ENCODE assay signal across 20 cellular contexts in genomic region chr12:105262461-105263184, GRCh38. TPM values are rescaled to one million over a fixed set of nuclear protein-coding genes. Genes with fewer than 3 reads are reported as not detected.
A peak's percentile ranks its signal among the peaks of the same experiment; 100 is the strongest.
DNase-seq lines count a peak whose midpoint lies in the region; ATAC-seq and TF ChIP-seq lines count a peak whose summit lies in the region.
"Had no signal": no experiment of that assay in that cellular context is flagged by ENCODE, and none has a peak within 500 bp of the region (broad histone marks: within the 10 kb centered on the region; RNA-seq: fewer than 3 reads in every experiment).

No MANE protein-coding gene starts in this region.

- 71% methylated on average over 6 of the region's 6 CpGs for WGBS in SK-N-SH (ENCODE audit: low lambda C conversion rate)

- H3K9ac ChIP-seq in SK-N-SH: no peak overlapping the region

- TF ChIP-seq RAD21 in SK-N-SH (IDR thresholded peaks at IDR 0.05; ENCODE audit: low read length): no peak

- DNase-seq in SK-N-SH: no peak
- DNase-seq in amniotic epithelial cell (ENCODE audit: low read depth): peak; percentile 18
- peak in 1 of 2 donors; percentile 29 for DNase-seq in foreskin fibroblast
- DNase-seq in SW 1271 (lab: John Stamatoyannopoulos, UW): no peak
- DNase-seq in NOMO-1 treated with DMSO at 0.1 percent for 48 hours (lab: John Stamatoyannopoulos, UW; ENCODE audit: unreplicated experiment): no peak
- DNase-seq in nucleus accumbens (lab: John Stamatoyannopoulos, UW): no peak
- DNase-seq: BE2C; CD4-positive, CD25-positive, alpha-beta regulatory T cell; COR-L47; DMS79; NCI-H1092 treated with DMSO at 0.1 percent for 48 hours; NCI-H1436 treated with DMSO at 0.1 percent for 48 hours; NCI-H2081; NCI-H446 treated with DMSO at 0.1 percent for 48 hours; NCI-H526 treated with DMSO at 0.1 percent for 48 hours had no signal

- POLR2A ChIA-PET in SK-N-SH (lab: Yijun Ruan, JAX): no interaction called here

- no peaks in the 10 kb centered on the region for H3K36me3 ChIP-seq in SK-N-SH (replicated peaks in 1 of 2; ENCODE audit: control insufficient read depth in 1 of 2, insufficient read depth in 2 of 2, low read length in 1 of 2)
- H3K36me3 ChIP-seq: BE2C had no signal

- H3K4me3 ChIP-seq in SK-N-SH (ENCODE audit: low read depth in 2 of 2, low read length in 1 of 2): no peak overlapping the region
- no peak overlapping the region for H3K4me3 ChIP-seq in foreskin fibroblast (ENCODE audit: low read depth in 1 of 2, low read length in 2 of 2)
- H3K4me3 ChIP-seq: K562 had no signal

- H3K79me2 ChIP-seq in SK-N-SH (ENCODE audit: insufficient read depth): no peaks in the 10 kb centered on the region

- peaks cover 0 to 13% of the 10 kb centered on the region in 2 experiments for H3K4me1 ChIP-seq in SK-N-SH (ENCODE audit: control insufficient read depth in 1 of 2, insufficient read depth in 2 of 2, low read depth in 1 of 2, low read length in 1 of 2)
- H3K4me1 ChIP-seq: BE2C had no signal

- no peaks in the 10 kb centered on the region for H3K27me3 ChIP-seq in SK-N-SH (ENCODE audit: insufficient read depth)

- H3F3A ChIP-seq in SK-N-SH (replicated peaks; ENCODE audit: insufficient read depth): peaks cover 11% of the 10 kb centered on the region

- H4K20me1 ChIP-seq in SK-N-SH (ENCODE audit: insufficient read depth): no peaks in the 10 kb centered on the region

- no peaks in the 10 kb centered on the region for H3K9me3 ChIP-seq in SK-N-SH
- H3K9me3 ChIP-seq: BE2C had no signal

- H3K9me2 ChIP-seq in SK-N-SH: no peaks in the 10 kb centered on the region

- no peak for TF ChIP-seq EP300 in SK-N-SH (IDR thresholded peaks at IDR 0.05; ENCODE audit: borderline replicate concordance in 1 of 2, low read depth in 1 of 2, low read length in 1 of 2)

- no peak for TF ChIP-seq CTCF in SK-N-SH (IDR thresholded peaks at IDR 0.05)
- peak; percentile 15 for TF ChIP-seq CTCF in foreskin fibroblast (IDR thresholded peaks at IDR 0.05; ENCODE audit: low read depth, low read length)

- no peak overlapping the region for H2AFZ ChIP-seq in SK-N-SH (ENCODE audit: low read depth)

- CTCF ChIA-PET in SK-N-SH (lab: Yijun Ruan, JAX): interaction anchor here (0.8 kb wide), 1 partner anchor 61 kb away, joined by 3 read pairs; no protein-coding TSS in a partner anchor

- H3K27ac ChIP-seq in SK-N-SH (ENCODE audit: low read depth in 2 of 2, low read length in 1 of 2): no peak overlapping the region
- H3K27ac ChIP-seq: 22Rv1 had no signal

- H3K4me2 ChIP-seq in SK-N-SH: no peak overlapping the region

- peak; percentile 67 for ATAC-seq in SK-N-SH treated with all-trans-retinoic acid at 6 μM for 48 hours
- ATAC-seq in HG03521 (IDR thresholded peaks at IDR 0.05; ENCODE audit: unreplicated experiment): no peak
- ATAC-seq: K562, Right ventricle myocardium inferior had no signal

TF ChIP-seq in SK-N-SH treated with all-trans-retinoic acid at 6 μM for 48 hours, 23 proteins besides CTCF, POLR2A, EP300 and RAD21 (continues in another document):
- no peak for TF ChIP-seq ZC3H10 (CRISPR knock-in tag; IDR thresholded peaks at IDR 0.05)
- no peak for TF ChIP-seq ZFP30 (CRISPR knock-in tag; IDR thresholded peaks at IDR 0.05)
- no peak for TF ChIP-seq TSHZ2 (CRISPR knock-in tag; IDR thresholded peaks at IDR 0.05)
- TF ChIP-seq ISL1 (CRISPR knock-in tag; IDR thresholded peaks at IDR 0.05): no peak
- no peak for TF ChIP-seq PATZ1 (CRISPR knock-in tag; IDR thresholded peaks at IDR 0.05; ENCODE audit: borderline replicate concordance)
- TF ChIP-seq ZFP3 (CRISPR knock-in tag; IDR thresholded peaks at IDR 0.05): no peak
- no peak for TF ChIP-seq ESRRG (CRISPR knock-in tag; IDR thresholded peaks at IDR 0.05)
- no peak for TF ChIP-seq ZNF8 (CRISPR knock-in tag; IDR thresholded peaks at IDR 0.05)

TF ChIP-seq in SK-N-SH, 30 proteins besides CTCF, POLR2A, EP300 and RAD21:
- no peak for TF ChIP-seq SIN3A (IDR thresholded peaks at IDR 0.05; ENCODE audit: borderline replicate concordance, low read depth, low read length)
- no peak for TF ChIP-seq ELF1 (IDR thresholded peaks at IDR 0.05)
- no peak for TF ChIP-seq MEF2A (IDR thresholded peaks at IDR 0.05; ENCODE audit: borderline replicate concordance, low read depth)
- TF ChIP-seq FOXM1 (IDR thresholded peaks at IDR 0.05; ENCODE audit: low read depth): no peak
- TF ChIP-seq MAX (IDR thresholded peaks at IDR 0.05; ENCODE audit: low read depth): no peak
TF ChIP-seq in SK-N-SH: peak in this region for 0.

RNA-seq across cellular contexts. Expression of gene APPL2, which starts 26.6 kb away (rescaled TPM):
- 59.2 and 65.9 TPM in 2 replicates for polyA plus RNA-seq in SK-N-SH (2012; rRNA removed)
- polyA plus RNA-seq in SK-N-SH (2012; cell fraction: cytosol; rRNA removed): 69.2 and 93.5 TPM in 2 replicates
- 71.4 and 120 TPM in 2 replicates for polyA plus RNA-seq in SK-N-SH (2012; cell fraction: nucleus; rRNA removed)
